ENCODE assay signal across 8 cellular contexts in genomic region chr14:68248481-68249255, GRCh38.
DNase-seq lines count a peak whose midpoint lies in the region; ATAC-seq, FAIRE-seq and TF ChIP-seq lines count a peak whose summit lies in the region.

No MANE protein-coding gene starts in this region.

- no peaks in the 10 kb centered on the region for H3K36me3 ChIP-seq in kidney (ENCODE audit: control insufficient read depth in 1 of 2, insufficient read depth in 2 of 2, low read length in 2 of 2)

- peak overlapping the region; percentile 87 for H3K27ac Mint-ChIP-seq in stimulated activated naive B cell treated with anti-CD40 and anti-IgM and Interleukin-4, amounts not matched to agents 10 μg/mL and 1 μg/mL and 100 μg/mL, for 72 hours

- no peak overlapping the region for H3K4me3 ChIP-seq in HFF-Myc (replicated peaks; ENCODE audit: low read depth, low read length)
- H3K4me3 ChIP-seq in kidney (ENCODE audit: low read length in 2 of 2): no peak overlapping the region

- peaks cover 36 to 39% of the 10 kb centered on the region in 2 donors for H3K4me1 ChIP-seq in kidney (ENCODE audit: control insufficient read depth in 1 of 2, insufficient read depth in 1 of 2, low read depth in 1 of 2, low read length in 2 of 2)

- peak overlapping the region; percentile 58 to 84 for H3K27ac ChIP-seq in kidney (ENCODE audit: low read depth in 2 of 2, low read length in 2 of 2)

- intact Hi-C loops in kidney (cut with DNase I): loop anchor here (10.0 kb wide), 1 partner anchor 566 kb away; no protein-coding TSS in a partner anchor

- TF ChIP-seq CTCF in HFF-Myc (IDR thresholded peaks at IDR 0.05; ENCODE audit: low read depth, low read length, missing control alignments): peak; percentile 34
- peak; percentile 46 for TF ChIP-seq CTCF in kidney (IDR thresholded peaks at IDR 0.05; ENCODE audit: borderline replicate concordance, extremely low read depth, insufficient read depth)

- H3K4me1 Mint-ChIP-seq in stimulated activated naive B cell treated with anti-CD40 and anti-IgM and Interleukin-4, amounts not matched to agents 10 μg/mL and 1 μg/mL and 100 μg/mL, for 72 hours: peaks cover 49 to 96% of the 10 kb centered on the region in 2 donors

- ATAC-seq in stimulated activated naive B cell treated with anti-CD40 and anti-IgM and Interleukin-4, amounts not matched to agents 10 μg/mL and 1 μg/mL and 100 μg/mL, for 72 hours (replicated peaks): peak; percentile 78 to 83
- no peak for ATAC-seq in HG02763 (IDR thresholded peaks at IDR 0.05; ENCODE audit: unreplicated experiment)

- peak overlapping the region in 1 of 2 donors; percentile 19 for H3K4me3 Mint-ChIP-seq in stimulated activated naive B cell treated with anti-CD40 and anti-IgM and Interleukin-4, amounts not matched to agents 10 μg/mL and 1 μg/mL and 100 μg/mL, for 72 hours

- peak overlapping the region in 1 of 2 donors; percentile 1 for H3K9ac ChIP-seq in kidney (ENCODE audit: low read length in 2 of 2)

- H3K27me3 Mint-ChIP-seq in stimulated activated naive B cell treated with anti-CD40 and anti-IgM and Interleukin-4, amounts not matched to agents 10 μg/mL and 1 μg/mL and 100 μg/mL, for 72 hours: no peaks in the 10 kb centered on the region

- H3K9me3 ChIP-seq in kidney (ENCODE audit: control insufficient read depth in 1 of 2, low read length in 2 of 2): no peaks in the 10 kb centered on the region

- FAIRE-seq in kidney (lab: Jason Lieb, UNC): peak; percentile 89

- H3K9me3 Mint-ChIP-seq in stimulated activated naive B cell treated with anti-CD40 and anti-IgM and Interleukin-4, amounts not matched to agents 10 μg/mL and 1 μg/mL and 100 μg/mL, for 72 hours: peaks cover 0 to 1% of the 10 kb centered on the region in 2 donors

- peaks cover 2 to 3% of the 10 kb centered on the region in 2 donors for H3K36me3 Mint-ChIP-seq in stimulated activated naive B cell treated with anti-CD40 and anti-IgM and Interleukin-4, amounts not matched to agents 10 μg/mL and 1 μg/mL and 100 μg/mL, for 72 hours

- DNase-seq in DMS114 treated with DMSO at 0.1 percent for 48 hours (lab: John Stamatoyannopoulos, UW; ENCODE audit: unreplicated experiment) (peak; percentile 16), HFF-Myc (ENCODE audit: extremely low read depth, low read depth) (peak; percentile 81), NCI-H69 (lab: John Stamatoyannopoulos, UW) (peak; percentile 82), kidney (peak; percentile 67), NCI-H187 treated with DMSO at 0.1 percent for 48 hours (lab: John Stamatoyannopoulos, UW) (no peak)
- peak; percentile 50 for DNase-seq in central memory CD4-positive, alpha-beta T cell
- DNase-seq in stimulated activated naive B cell treated with anti-CD40 and anti-IgM and Interleukin-4, amounts not matched to agents 10 μg/mL and 1 μg/mL and 100 μg/mL, for 72 hours: no peak

Comparison
In these comparisons a context has a peak if more than half of its experiments do, and no peak if none do; other contexts are left out.
1. DNase-seq: peak in DMS114 treated with DMSO at 0.1 percent for 48 hours (single experiment), HFF-Myc (single experiment), NCI-H69 (single experiment), central memory CD4-positive, alpha-beta T cell (single experiment) and kidney (single experiment); none in stimulated activated naive B cell treated with anti-CD40 and anti-IgM and Interleukin-4, amounts not matched to agents 10 μg/mL and 1 μg/mL and 100 μg/mL, for 72 hours (single experiment) and NCI-H187 treated with DMSO at 0.1 percent for 48 hours (single experiment).